Comparison of ENCODE assay signal across 13 cellular contexts in the genomic region with DNA sequence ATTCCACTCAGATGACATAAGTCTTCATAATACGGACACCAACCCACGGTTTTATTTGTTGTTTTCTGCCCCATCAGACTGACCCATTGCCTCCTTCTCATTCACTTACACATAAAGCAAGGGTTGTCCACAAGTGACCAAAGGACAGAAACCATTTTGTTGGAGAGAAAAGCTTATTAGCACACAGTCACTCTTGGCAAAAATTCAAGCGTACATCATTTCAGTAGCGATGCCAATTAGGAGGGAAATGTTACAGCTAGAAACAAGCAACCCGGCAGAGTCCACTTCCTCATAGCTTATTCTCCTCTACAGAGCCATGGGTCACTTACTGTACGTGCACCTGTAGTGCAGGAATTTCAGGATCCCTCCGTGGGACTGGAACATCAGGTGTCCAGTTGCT. TPM values are rescaled to one million over a fixed set of nuclear protein-coding genes. Genes with fewer than 3 reads are reported as not detected.
DNase-seq lines count a peak whose midpoint lies in the region; ATAC-seq and TF ChIP-seq lines count a peak whose summit lies in the region.
"Had no signal": no experiment of that assay in that cellular context is flagged by ENCODE, and none has a peak within 500 bp of the region (broad histone marks: within the 10 kb centered on the region; RNA-seq: fewer than 3 reads in every experiment).

No MANE protein-coding gene starts in this region.

- CTCF ChIA-PET in Panc1 (lab: Charles Lee) (no interaction called here), MCF 10A (lab: Yijun Ruan, JAX) (interaction anchor here (0.5 to 1.8 kb wide), 4 partner anchors 9 to 141 kb away, joined by 3 to 4 read pairs (median 4); no protein-coding TSS in a partner anchor)

- BruUV-seq in Panc1 (replicated peaks; lab: Mats Ljungman, UMichigan) (no TSS peak), MCF 10A (replicated peaks; lab: Mats Ljungman, UMichigan) (no TSS peak)

- H3K27ac Mint-ChIP-seq in MCF 10A (ENCODE audit: low read depth, unreplicated experiment), result peak overlapping the region; percentile 75
- no peak overlapping the region for H3K27ac Mint-ChIP-seq in stimulated activated naive B cell treated with anti-CD40 and anti-IgM and Interleukin-4, amounts not matched to agents 10 μg/mL and 1 μg/mL and 100 μg/mL, for 72 hours

- H3K4me3 Mint-ChIP-seq in MCF 10A (ENCODE audit: unreplicated experiment), result peak overlapping the region; percentile 49
- no peak overlapping the region for H3K4me3 Mint-ChIP-seq in stimulated activated naive B cell treated with anti-CD40 and anti-IgM and Interleukin-4, amounts not matched to agents 10 μg/mL and 1 μg/mL and 100 μg/mL, for 72 hours
- H3K4me3 Mint-ChIP-seq: neural crest cell had no signal

- H3K9me3 ChIP-seq in Panc1 (ENCODE audit: control insufficient read depth, insufficient read depth, low read depth, low read length) (no peaks in the 10 kb centered on the region), left lung (no peaks in the 10 kb centered on the region), thoracic aorta (no peaks in the 10 kb centered on the region), aorta (ENCODE audit: control insufficient read depth, low read length) (no peaks in the 10 kb centered on the region)

- no peaks in the 10 kb centered on the region for H3K9me3 Mint-ChIP-seq in MCF 10A (ENCODE audit: unreplicated experiment)
- H3K9me3 Mint-ChIP-seq in stimulated activated naive B cell treated with anti-CD40 and anti-IgM and Interleukin-4, amounts not matched to agents 10 μg/mL and 1 μg/mL and 100 μg/mL, for 72 hours, result no peaks in the 10 kb centered on the region
- H3K9me3 Mint-ChIP-seq: neural crest cell had no signal

- no peaks in the 10 kb centered on the region for H3K36me3 Mint-ChIP-seq in MCF 10A (ENCODE audit: insufficient read depth, unreplicated experiment)
- no peaks in the 10 kb centered on the region for H3K36me3 Mint-ChIP-seq in stimulated activated naive B cell treated with anti-CD40 and anti-IgM and Interleukin-4, amounts not matched to agents 10 μg/mL and 1 μg/mL and 100 μg/mL, for 72 hours

- H3K27me3 Mint-ChIP-seq in MCF 10A (ENCODE audit: insufficient read depth, unreplicated experiment), result no peaks in the 10 kb centered on the region
- H3K27me3 Mint-ChIP-seq in stimulated activated naive B cell treated with anti-CD40 and anti-IgM and Interleukin-4, amounts not matched to agents 10 μg/mL and 1 μg/mL and 100 μg/mL, for 72 hours, result peaks cover 49% of the 10 kb centered on the region in 2 donors

- 36 to 38% methylated on average over 7 of the region's 7 CpGs for WGBS in aorta, 2 donors

- no peaks in the 10 kb centered on the region for H3K27me3 ChIP-seq in Panc1 (ENCODE audit: control insufficient read depth, insufficient read depth, low read length)
- H3K27me3 ChIP-seq in left lung, result peaks cover 0 to 36% of the 10 kb centered on the region in 2 donors
- H3K27me3 ChIP-seq in thoracic aorta (replicated peaks; ENCODE audit: insufficient read depth), result no peaks in the 10 kb centered on the region
- no peaks in the 10 kb centered on the region for H3K27me3 ChIP-seq in aorta (ENCODE audit: control insufficient read depth in 1 of 2, insufficient read depth in 2 of 2, low read length in 1 of 2)

- H3K4me3 ChIP-seq in Panc1 (ENCODE audit: low read depth in 2 of 2, low read length in 2 of 2) (peak overlapping the region in 1 of 2 experiments; percentile 48; a peak in 2 of 4 replicates), left lung (no peak overlapping the region), thoracic aorta (peak overlapping the region; percentile 40), aorta (ENCODE audit: low read length in 2 of 2) (no peak overlapping the region)

- no peak for TF ChIP-seq CTCF in Panc1 (IDR thresholded peaks at IDR 0.05)
- no peak for TF ChIP-seq CTCF in MCF 10A (IDR thresholded peaks at IDR 0.05; ENCODE audit: unreplicated experiment)
- no peak for TF ChIP-seq CTCF in left lung (IDR thresholded peaks at IDR 0.05)
- TF ChIP-seq CTCF in thoracic aorta (IDR thresholded peaks at IDR 0.05), result no peak

- H3K27ac ChIP-seq in Panc1 (ENCODE audit: low read length), result peak overlapping the region; percentile 96
- H3K27ac ChIP-seq in left lung, result peak overlapping the region; percentile 60 to 84
- peak overlapping the region in 1 of 2 donors; percentile 60 for H3K27ac ChIP-seq in thoracic aorta
- H3K27ac ChIP-seq in aorta (ENCODE audit: low read depth in 1 of 2, low read length in 2 of 2), result peak overlapping the region in 1 of 2 donors; percentile 34

- DNase-seq in Panc1 (ENCODE audit: low read depth, low spot score) (no peak), MCF 10A (ENCODE audit: unreplicated experiment) (no peak), left lung (no peak), thoracic aorta (ENCODE audit: low spot score) (no peak), SW 1271 (lab: John Stamatoyannopoulos, UW) (no peak), aorta (no peak)
- no peak for DNase-seq in stimulated activated naive B cell treated with anti-CD40 and anti-IgM and Interleukin-4, amounts not matched to agents 10 μg/mL and 1 μg/mL and 100 μg/mL, for 72 hours
- DNase-seq: Karpas-422; NCI-H2171 treated with DMSO at 0.1 percent for 48 hours; stimulated activated CD4-positive, alpha-beta T cell treated with anti-CD3 and anti-CD28 coated beads, Interleukin-1b, Interleukin-23, amount 100 ng/mL, for 48 hours; stimulated activated naive CD4-positive, alpha-beta T cell had no signal

- H3K4me1 ChIP-seq in Panc1 (ENCODE audit: control insufficient read depth, insufficient read depth, low read length), result peaks cover 84% of the 10 kb centered on the region
- peaks cover 13 to 35% of the 10 kb centered on the region in 2 donors for H3K4me1 ChIP-seq in left lung
- peaks cover 21 to 40% of the 10 kb centered on the region in 2 donors for H3K4me1 ChIP-seq in thoracic aorta (ENCODE audit: control insufficient read depth in 1 of 2, low read depth in 2 of 2)
- peaks cover 0 to 3% of the 10 kb centered on the region in 2 donors for H3K4me1 ChIP-seq in aorta (ENCODE audit: control insufficient read depth in 1 of 2, insufficient read depth in 2 of 2, low read length in 2 of 2)

- H3K4me1 Mint-ChIP-seq in MCF 10A (ENCODE audit: insufficient read depth, unreplicated experiment), result peaks cover 67% of the 10 kb centered on the region
- peaks cover 26 to 43% of the 10 kb centered on the region in 2 donors for H3K4me1 Mint-ChIP-seq in stimulated activated naive B cell treated with anti-CD40 and anti-IgM and Interleukin-4, amounts not matched to agents 10 μg/mL and 1 μg/mL and 100 μg/mL, for 72 hours

- in situ Hi-C loops in Panc1 (cut with HindIII; ENCODE audit: low pct_unique_long_range_greater_than_20kb, low sequenced_read_pairs), result no loop called here

- intact Hi-C loops in Panc1 (cut with micrococcal nuclease; ENCODE audit: unreplicated experiment), result loop anchor here (10.0 kb wide), 1 partner anchor 160 kb away; no protein-coding TSS in a partner anchor
- intact Hi-C loops in MCF 10A (cut with micrococcal nuclease), result no loop called here
- intact Hi-C loops in left lung (cut with DNase I), result no loop called here
- intact Hi-C loops in aorta (cut with DNase I), result loop anchor here in 1 of 2 donors (2.0 kb wide), 2 partner anchors 50 to 84 kb away; no protein-coding TSS in a partner anchor

- ATAC-seq in Panc1 (no peak), left lung (no peak), thoracic aorta (ENCODE audit: insufficient number of reproducible peaks, low FRiP score, low read depth) (no peak), aorta (ENCODE audit: low FRiP score) (no peak), GM21717 (IDR thresholded peaks at IDR 0.05; ENCODE audit: unreplicated experiment) (no peak)
- no peak for ATAC-seq in stimulated activated naive B cell treated with anti-CD40 and anti-IgM and Interleukin-4, amounts not matched to agents 10 μg/mL and 1 μg/mL and 100 μg/mL, for 72 hours (replicated peaks)

- POLR2A ChIA-PET in Panc1 (lab: Charles Lee), result interaction anchor here (1.2 to 2.1 kb wide), 2 partner anchors 13 to 40 kb away, joined by 3 to 6 read pairs; no protein-coding TSS in a partner anchor
- POLR2A ChIA-PET in MCF 10A (lab: Yijun Ruan, JAX), result interaction anchor here (0.6 to 5.3 kb wide), 23 partner anchors 9 to 188 kb away, joined by 3 to 39 read pairs (median 4); no protein-coding TSS in a partner anchor

- H3K36me3 ChIP-seq in Panc1 (ENCODE audit: control insufficient read depth, insufficient read depth, low read length) (no peaks in the 10 kb centered on the region), left lung (no peaks in the 10 kb centered on the region), thoracic aorta (no peaks in the 10 kb centered on the region), aorta (ENCODE audit: control insufficient read depth in 1 of 2, insufficient read depth in 2 of 2, low read length in 1 of 2) (no peaks in the 10 kb centered on the region)

RNA-seq across cellular contexts. Expression of a gene that starts 23.0 kb away (rescaled TPM):
- total RNA-seq in Panc1 (2021; ENCODE audit: unreplicated experiment), result 274 TPM
- polyA plus RNA-seq in Panc1 (2012; ENCODE audit: insufficient read length), result 97.4 TPM
- 94.5 and 105 TPM in 2 replicates for total RNA-seq in MCF 10A (2022)
- total RNA-seq in left lung, result 100 to 1,000 TPM in 1 of 2 donors, 10 to 100 TPM in 1; 80.5 to 195 TPM
- total RNA-seq in thoracic aorta, result 100 to 1,000 TPM in 1 of 2 donors, 10 to 100 TPM in 1; 47.5 to 111 TPM
- total RNA-seq in aorta, result 100 to 1,000 TPM in 1 of 2 donors, 10 to 100 TPM in 1; 55.8 to 117 TPM
- polyA plus RNA-seq in aorta, result 10 to 100 TPM; 13.6 to 14.5 TPM
